22 cellular contexts compared by ENCODE assay signal in genomic region chr7:142534726-142535122, GRCh38.
DNase-seq lines count a peak whose midpoint lies in the region; ATAC-seq and TF ChIP-seq lines count a peak whose summit lies in the region.
"Had no signal": no experiment of that assay in that cellular context is flagged by ENCODE, and none has a peak within 500 bp of the region (broad histone marks: within the 10 kb centered on the region; RNA-seq: fewer than 3 reads in every experiment).

No MANE protein-coding gene starts in this region.

- no peak overlapping the region for H2AFZ ChIP-seq in PC-3 (ENCODE audit: low read length)

- TF ChIP-seq CTCF in CD4-positive, alpha-beta T cell (IDR thresholded peaks at IDR 0.05): no peak
- TF ChIP-seq CTCF in PC-3 (conservative IDR thresholded peaks at IDR 0.05; ENCODE audit: low read depth, low read length) (no peak), lower leg skin (IDR thresholded peaks at IDR 0.05) (no peak)

- no peaks in the 10 kb centered on the region for H3K9me2 ChIP-seq in PC-3 (replicated peaks; ENCODE audit: low read length)

- ATAC-seq in CD4-positive, alpha-beta T cell (ENCODE audit: poor library complexity): no peak
- ATAC-seq in PC-3: peak; percentile 11
- no peak for ATAC-seq in effector memory CD8-positive, alpha-beta T cell (replicated peaks)

- POLR2A ChIA-PET in CD4-positive, alpha-beta T cell (lab: Charles Lee): interaction anchor here (0.6 to 2.5 kb wide), 8 partner anchors 12 to 276 kb away, joined by 3 to 28 read pairs (median 7); no protein-coding TSS in a partner anchor
- POLR2A ChIA-PET in PC-3 (lab: Charles Lee; ENCODE audit: unreplicated experiment): no interaction called here

- no peak for TF ChIP-seq POLR2A in lower leg skin (IDR thresholded peaks at IDR 0.05)

- no peaks in the 10 kb centered on the region for H3K9me3 Mint-ChIP-seq in activated CD4-positive, alpha-beta T cell treated with anti-CD3 and anti-CD28 coated beads, Interleukin-2, amount 10 ng/mL, durations not matched to agents 24 days and 14 days
- no peaks in the 10 kb centered on the region for H3K9me3 Mint-ChIP-seq in CD4-positive, alpha-beta T cell
- no peaks in the 10 kb centered on the region for H3K9me3 Mint-ChIP-seq in effector memory CD8-positive, alpha-beta T cell
- H3K9me3 Mint-ChIP-seq: brain; memory B cell; stimulated activated naive B cell treated with anti-CD40 and anti-IgM and Interleukin-4, amounts not matched to agents 10 μg/mL and 1 μg/mL and 100 μg/mL, for 72 hours had no signal

- H3K4me2 ChIP-seq in PC-3 (ENCODE audit: low read length): peak overlapping the region; percentile 14; the same call in 1 of the 2 replicates

- H3K4me1 Mint-ChIP-seq in activated CD4-positive, alpha-beta T cell treated with anti-CD3 and anti-CD28 coated beads, Interleukin-2, amount 10 ng/mL, durations not matched to agents 24 days and 14 days: peaks cover 18% of the 10 kb centered on the region
- H3K4me1 Mint-ChIP-seq in CD4-positive, alpha-beta T cell (ENCODE audit: low read depth): peaks cover 35% of the 10 kb centered on the region
- peaks cover 2 to 5% of the 10 kb centered on the region in 2 donors for H3K4me1 Mint-ChIP-seq in effector memory CD8-positive, alpha-beta T cell (ENCODE audit: low read depth in 2 of 2)

- H3F3A ChIP-seq in PC-3 (ENCODE audit: low read length, unreplicated experiment): no peaks in the 10 kb centered on the region

- no peak overlapping the region for H3K4me3 ChIP-seq in PC-3 (ENCODE audit: low read length)
- no peak overlapping the region for H3K4me3 ChIP-seq in lower leg skin (ENCODE audit: low read depth, poor library complexity, severe bottlenecking)
- H3K4me3 ChIP-seq: A549, adrenal gland, heart right ventricle, SK-N-MC, testis, vagina had no signal

- BruUV-seq in PC-3 (replicated peaks; lab: Mats Ljungman, UMichigan): no TSS peak

- no peaks in the 10 kb centered on the region for H3K79me2 ChIP-seq in PC-3 (ENCODE audit: low read length)

- CTCF ChIA-PET in CD4-positive, alpha-beta T cell (lab: Charles Lee): interaction anchor here (0.5 to 1.8 kb wide), 23 partner anchors 9 to 680 kb away, joined by 3 to 11 read pairs (median 4); no protein-coding TSS in a partner anchor
- CTCF ChIA-PET in PC-3 (lab: Charles Lee): interaction anchor here (0.5 to 2.7 kb wide), 15 partner anchors 11 to 332 kb away, joined by 4 to 84 read pairs (median 7); no protein-coding TSS in a partner anchor

- H4K20me1 ChIP-seq in PC-3 (ENCODE audit: low read length): no peaks in the 10 kb centered on the region

- no peaks in the 10 kb centered on the region for H3K27me3 ChIP-seq in CD4-positive, alpha-beta T cell (ENCODE audit: control insufficient read depth, insufficient read depth, low read length)
- H3K27me3 ChIP-seq in PC-3 (ENCODE audit: low read length): no peaks in the 10 kb centered on the region
- H3K27me3 ChIP-seq: adrenal gland, testis, vagina had no signal

- H3K4me1 ChIP-seq in PC-3 (ENCODE audit: insufficient read depth, low read length): peaks cover 19% of the 10 kb centered on the region
- H3K4me1 ChIP-seq: adrenal gland, testis, vagina had no signal

- peaks cover 12% of the 10 kb centered on the region for H3K27me3 Mint-ChIP-seq in activated CD4-positive, alpha-beta T cell treated with anti-CD3 and anti-CD28 coated beads, Interleukin-2, amount 10 ng/mL, durations not matched to agents 24 days and 14 days
- H3K27me3 Mint-ChIP-seq in CD4-positive, alpha-beta T cell: no peaks in the 10 kb centered on the region
- H3K27me3 Mint-ChIP-seq in effector memory CD8-positive, alpha-beta T cell: peaks cover 5 to 9% of the 10 kb centered on the region in 2 donors

- H3K36me3 ChIP-seq in PC-3 (ENCODE audit: low read depth, low read length): no peaks in the 10 kb centered on the region
- H3K36me3 ChIP-seq: adrenal gland, heart right ventricle, vagina had no signal

- H3K27ac ChIP-seq in CD4-positive, alpha-beta T cell (ENCODE audit: low read depth, low read length): no peak overlapping the region
- no peak overlapping the region for H3K27ac ChIP-seq in PC-3 (ENCODE audit: low read length)
- H3K27ac ChIP-seq: adrenal gland, epithelial cell of prostate, heart right ventricle, RWPE1, SK-N-MC, testis, vagina had no signal

- H3K27ac Mint-ChIP-seq in activated CD4-positive, alpha-beta T cell treated with anti-CD3 and anti-CD28 coated beads, Interleukin-2, amount 10 ng/mL, durations not matched to agents 24 days and 14 days: peak overlapping the region; percentile 80
- H3K27ac Mint-ChIP-seq in CD4-positive, alpha-beta T cell: peak overlapping the region; percentile 77
- H3K27ac Mint-ChIP-seq in effector memory CD8-positive, alpha-beta T cell: peak overlapping the region in 1 of 2 donors; percentile 33
- H3K27ac Mint-ChIP-seq: memory B cell had no signal

- H3K4me3 Mint-ChIP-seq in activated CD4-positive, alpha-beta T cell treated with anti-CD3 and anti-CD28 coated beads, Interleukin-2, amount 10 ng/mL, durations not matched to agents 24 days and 14 days: peak overlapping the region; percentile 74
- H3K4me3 Mint-ChIP-seq in CD4-positive, alpha-beta T cell: no peak overlapping the region
- H3K4me3 Mint-ChIP-seq in effector memory CD8-positive, alpha-beta T cell: peak overlapping the region; percentile 32 to 51

- H3K36me3 Mint-ChIP-seq in activated CD4-positive, alpha-beta T cell treated with anti-CD3 and anti-CD28 coated beads, Interleukin-2, amount 10 ng/mL, durations not matched to agents 24 days and 14 days (ENCODE audit: low read depth): no peaks in the 10 kb centered on the region
- H3K36me3 Mint-ChIP-seq in CD4-positive, alpha-beta T cell (ENCODE audit: low read depth): no peaks in the 10 kb centered on the region
- H3K36me3 Mint-ChIP-seq in effector memory CD8-positive, alpha-beta T cell (ENCODE audit: insufficient read depth): no peaks in the 10 kb centered on the region
- H3K36me3 Mint-ChIP-seq: brain; memory B cell; stimulated activated naive B cell treated with anti-CD40 and anti-IgM and Interleukin-4, amounts not matched to agents 10 μg/mL and 1 μg/mL and 100 μg/mL, for 72 hours had no signal

- intact Hi-C loops in activated CD4-positive, alpha-beta T cell treated with anti-CD3 and anti-CD28 coated beads, Interleukin-2, amount 10 ng/mL, durations not matched to agents 24 days and 14 days (cut with micrococcal nuclease): loop anchor here (1.0 to 10.0 kb wide), 7 partner anchors 24 to 680 kb away; no protein-coding TSS in a partner anchor
- intact Hi-C loops in CD4-positive, alpha-beta T cell (cut with DNase I, micrococcal nuclease): loop anchor here (1.0 to 10.0 kb wide), 7 partner anchors 48 to 683 kb away; no protein-coding TSS in a partner anchor
- intact Hi-C loops in PC-3 (cut with micrococcal nuclease) (loop anchor here (1.0 to 10.0 kb wide), 8 partner anchors 34 to 470 kb away; no protein-coding TSS in a partner anchor), lower leg skin (cut with DNase I; ENCODE audit: low total_unique reads) (no loop called here)

- no peak for DNase-seq in activated CD4-positive, alpha-beta T cell treated with anti-CD3 and anti-CD28 coated beads, Interleukin-2, amount 10 ng/mL, durations not matched to agents 24 days and 14 days
- DNase-seq in activated CD4-positive, alpha-beta T cell treated with anti-CD3 and anti-CD28 coated beads for 1 hour: no peak
- no peak for DNase-seq in CD4-positive, alpha-beta T cell
- DNase-seq in PC-3 (no peak), NCI-H2029 (lab: John Stamatoyannopoulos, UW) (no peak), lower leg skin (ENCODE audit: low spot score in 2 of 2) (no peak), RKO (ENCODE audit: low spot score) (no peak)
- DNase-seq in effector memory CD8-positive, alpha-beta T cell: no peak
- DNase-seq: GF-D8, NCI-H1048, occipital lobe had no signal

- no peak overlapping the region for H3K9ac ChIP-seq in PC-3 (ENCODE audit: low read length)

- no peaks in the 10 kb centered on the region for H3K9me3 ChIP-seq in CD4-positive, alpha-beta T cell (ENCODE audit: control insufficient read depth, low read length)
- H3K9me3 ChIP-seq in PC-3 (ENCODE audit: low read length): no peaks in the 10 kb centered on the region
- H3K9me3 ChIP-seq: A549, adrenal gland, heart right ventricle, testis, vagina had no signal
